Comparison of ENCODE assay signal across 8 cellular contexts in the genomic region with DNA sequence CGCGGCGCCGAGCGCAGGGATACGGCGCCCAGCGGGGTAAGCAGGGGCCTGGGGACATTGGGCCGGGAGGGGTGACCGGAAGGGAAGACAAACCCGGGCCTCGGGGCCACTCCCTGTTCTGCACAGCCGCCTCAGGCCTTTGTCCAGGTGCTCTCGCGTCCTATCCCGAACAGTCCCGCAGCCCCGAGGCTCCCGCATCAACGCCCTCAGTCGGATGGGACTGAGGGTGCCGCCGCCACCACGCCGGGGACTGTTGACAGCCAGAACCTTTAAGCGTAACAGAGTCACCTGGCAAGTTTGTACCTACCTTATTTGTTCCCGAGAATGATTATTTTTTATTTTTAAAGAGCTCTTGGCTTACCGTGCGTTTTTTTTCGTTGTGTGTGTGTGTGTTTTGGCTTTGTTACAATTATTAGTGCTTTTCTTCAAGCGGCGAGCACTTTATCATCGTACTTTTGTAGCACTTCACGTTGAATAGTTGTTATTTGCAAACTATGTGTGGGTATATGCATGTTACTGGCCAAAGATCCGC. TPM values are rescaled to one million over a fixed set of nuclear protein-coding genes. Genes with fewer than 3 reads are reported as not detected.
DNase-seq lines count a peak whose midpoint lies in the region; ATAC-seq and TF ChIP-seq lines count a peak whose summit lies in the region.

No MANE protein-coding gene starts in this region.

- H3K27me3 ChIP-seq in CD8-positive, alpha-beta T cell (ENCODE audit: insufficient read depth, low read length): no peaks in the 10 kb centered on the region
- no peaks in the 10 kb centered on the region for H3K27me3 ChIP-seq in HUES6 (ENCODE audit: control insufficient read depth, insufficient read depth, low read length)

- no peaks in the 10 kb centered on the region for H3K9me3 ChIP-seq in CD8-positive, alpha-beta T cell (ENCODE audit: low read length)
- no peaks in the 10 kb centered on the region for H3K9me3 ChIP-seq in HUES6 (ENCODE audit: control insufficient read depth, insufficient read depth, low read depth, low read length)

- TF ChIP-seq CTCF in CD8-positive, alpha-beta T cell (IDR thresholded peaks at IDR 0.05): no peak

- POLR2A ChIA-PET in CD8-positive, alpha-beta T cell (lab: Charles Lee): interaction anchor here (1.7 kb wide), 1 partner anchor 10 kb away, joined by 6 read pairs; no protein-coding TSS in a partner anchor
- POLR2A ChIA-PET in activated CD4-positive, alpha-beta T cell treated with anti-CD3 and anti-CD28 coated beads, Interleukin-2, amount 10 ng/mL, durations not matched to agents 7 days and 5 days (lab: Charles Lee): no interaction called here

- peak overlapping the region; percentile 86 for H3K27ac ChIP-seq in CD8-positive, alpha-beta T cell (ENCODE audit: low read depth, low read length)
- peak overlapping the region; percentile 90; the same call in 1 of the 2 replicates for H3K27ac ChIP-seq in HUES6 (ENCODE audit: low read depth, low read length)

- peaks cover 44% of the 10 kb centered on the region for H3K36me3 Mint-ChIP-seq in CD8-positive, alpha-beta T cell
- peaks cover 24% of the 10 kb centered on the region for H3K36me3 Mint-ChIP-seq in activated CD4-positive, alpha-beta T cell treated with anti-CD3 and anti-CD28 coated beads, Interleukin-2, amount 10 ng/mL, durations not matched to agents 7 days and 5 days (ENCODE audit: low read depth)

- intact Hi-C loops in CD8-positive, alpha-beta T cell (cut with DNase I, micrococcal nuclease): loop anchor here (1.0 to 10.0 kb wide), 8 partner anchors 66 to 971 kb away; a partner anchor contains a TSS
- intact Hi-C loops in Right ventricle myocardium superior (cut with DNase I): loop anchor here (10.0 kb wide), 1 partner anchor 352 kb away; no protein-coding TSS in a partner anchor
- intact Hi-C loops in sciatic nerve (cut with DNase I): no loop called here

- H3K27me3 Mint-ChIP-seq in CD8-positive, alpha-beta T cell (ENCODE audit: low read depth): no peaks in the 10 kb centered on the region
- H3K27me3 Mint-ChIP-seq in activated CD4-positive, alpha-beta T cell treated with anti-CD3 and anti-CD28 coated beads, Interleukin-2, amount 10 ng/mL, durations not matched to agents 7 days and 5 days: no peaks in the 10 kb centered on the region

- ATAC-seq in CD8-positive, alpha-beta T cell: peak; percentile 22
- ATAC-seq in GM21390 (IDR thresholded peaks at IDR 0.05; ENCODE audit: unreplicated experiment): peak; percentile 34
- ATAC-seq in Right ventricle myocardium superior (ENCODE audit: poor library complexity): peak; percentile 67
- peak; percentile 75 for ATAC-seq in sciatic nerve

- CTCF ChIA-PET in CD8-positive, alpha-beta T cell (lab: Charles Lee): no interaction called here
- CTCF ChIA-PET in activated CD4-positive, alpha-beta T cell treated with anti-CD3 and anti-CD28 coated beads, Interleukin-2, amount 10 ng/mL, durations not matched to agents 7 days and 5 days (lab: Charles Lee): interaction anchor here (0.6 to 1.7 kb wide), 4 partner anchors 10 to 1640 kb away, joined by 3 to 7 read pairs (median 6); no protein-coding TSS in a partner anchor

- H3K4me1 Mint-ChIP-seq in CD8-positive, alpha-beta T cell (ENCODE audit: low read depth): peaks cover 58% of the 10 kb centered on the region
- H3K4me1 Mint-ChIP-seq in activated CD4-positive, alpha-beta T cell treated with anti-CD3 and anti-CD28 coated beads, Interleukin-2, amount 10 ng/mL, durations not matched to agents 7 days and 5 days: peaks cover 62% of the 10 kb centered on the region

- H3K4me3 ChIP-seq in CD8-positive, alpha-beta T cell (ENCODE audit: low read depth, low read length): peak overlapping the region; percentile 96
- peak overlapping the region; percentile 92 for H3K4me3 ChIP-seq in HUES6 (ENCODE audit: low read depth, low read length)

- DNase-seq in CD8-positive, alpha-beta T cell: peak in 1 of 7 experiments; percentile 9
- DNase-seq in activated CD4-positive, alpha-beta T cell treated with anti-CD3 and anti-CD28 coated beads, Interleukin-2, amount 10 ng/mL, durations not matched to agents 7 days and 5 days: no peak
- no peak for DNase-seq in Right ventricle myocardium superior
- no peak for DNase-seq in sciatic nerve (ENCODE audit: low spot score)
- no peak for DNase-seq in iPS-NIHi11 (ENCODE audit: low spot score)
- DNase-seq in NCI-H1436 treated with DMSO at 0.1 percent for 48 hours (lab: John Stamatoyannopoulos, UW): no peak

- H3K27ac Mint-ChIP-seq in CD8-positive, alpha-beta T cell: peak overlapping the region; percentile 80
- peak overlapping the region; percentile 91 for H3K27ac Mint-ChIP-seq in activated CD4-positive, alpha-beta T cell treated with anti-CD3 and anti-CD28 coated beads, Interleukin-2, amount 10 ng/mL, durations not matched to agents 7 days and 5 days

- peak overlapping the region; percentile 90 for H3K9ac ChIP-seq in HUES6 (ENCODE audit: low read length)

- peaks cover 45% of the 10 kb centered on the region for H3K4me1 ChIP-seq in CD8-positive, alpha-beta T cell (ENCODE audit: insufficient read depth, low read length)
- H3K4me1 ChIP-seq in HUES6 (ENCODE audit: control insufficient read depth, insufficient read depth, low read length): peaks cover 14% of the 10 kb centered on the region

- H3K36me3 ChIP-seq in CD8-positive, alpha-beta T cell (ENCODE audit: insufficient read depth, low read length): peaks cover 15% of the 10 kb centered on the region
- peaks cover 27% of the 10 kb centered on the region for H3K36me3 ChIP-seq in HUES6 (ENCODE audit: control insufficient read depth, insufficient read depth, low read length)

- H3K4me3 Mint-ChIP-seq in CD8-positive, alpha-beta T cell: peak overlapping the region; percentile 83
- peak overlapping the region; percentile 88 for H3K4me3 Mint-ChIP-seq in activated CD4-positive, alpha-beta T cell treated with anti-CD3 and anti-CD28 coated beads, Interleukin-2, amount 10 ng/mL, durations not matched to agents 7 days and 5 days

- no peaks in the 10 kb centered on the region for H3K9me3 Mint-ChIP-seq in CD8-positive, alpha-beta T cell
- H3K9me3 Mint-ChIP-seq in activated CD4-positive, alpha-beta T cell treated with anti-CD3 and anti-CD28 coated beads, Interleukin-2, amount 10 ng/mL, durations not matched to agents 7 days and 5 days: no peaks in the 10 kb centered on the region

RNA-seq across cellular contexts. Expression of a gene that starts 0.4 kb away (rescaled TPM):
- total RNA-seq in CD8-positive, alpha-beta T cell: 10 to 100 TPM; 11.6 to 13.4 TPM
- 10 to 100 TPM; 24.7 to 24.9 TPM for total RNA-seq in activated CD4-positive, alpha-beta T cell treated with anti-CD3 and anti-CD28 coated beads, Interleukin-2, amount 10 ng/mL, durations not matched to agents 7 days and 5 days
- total RNA-seq in Right ventricle myocardium superior (60.6 TPM), sciatic nerve (37.4 TPM)

RNA-seq across cellular contexts. Expression of a gene that starts 0.7 kb away (rescaled TPM):
- total RNA-seq in CD8-positive, alpha-beta T cell: 10 to 100 TPM; 46.2 to 46.3 TPM
- 10 to 100 TPM; 29.8 to 30.5 TPM for total RNA-seq in activated CD4-positive, alpha-beta T cell treated with anti-CD3 and anti-CD28 coated beads, Interleukin-2, amount 10 ng/mL, durations not matched to agents 7 days and 5 days
- total RNA-seq in Right ventricle myocardium superior: 14.3 TPM
- total RNA-seq in sciatic nerve: 30.3 TPM

RNA-seq across cellular contexts. Expression of a gene that starts 34.2 kb away (rescaled TPM):
- total RNA-seq in CD8-positive, alpha-beta T cell: 10 to 100 TPM; 10.9 to 11.6 TPM
- total RNA-seq in activated CD4-positive, alpha-beta T cell treated with anti-CD3 and anti-CD28 coated beads, Interleukin-2, amount 10 ng/mL, durations not matched to agents 7 days and 5 days: 1 to 10 TPM; 7.0 to 8.8 TPM
- 5.0 TPM for total RNA-seq in Right ventricle myocardium superior
- total RNA-seq in sciatic nerve: 12.4 TPM

RNA-seq across cellular contexts. Expression of a gene that starts 40.5 kb away (rescaled TPM):
- total RNA-seq in CD8-positive, alpha-beta T cell: 1 to 10 TPM; 6.5 TPM
- total RNA-seq in activated CD4-positive, alpha-beta T cell treated with anti-CD3 and anti-CD28 coated beads, Interleukin-2, amount 10 ng/mL, durations not matched to agents 7 days and 5 days: under 1 TPM; 0.52 to 0.67 TPM
- total RNA-seq in Right ventricle myocardium superior (702 TPM), sciatic nerve (69.1 TPM)

Comparison
In these comparisons a context has a peak if more than half of its experiments do, and no peak if none do; other contexts are left out.
1. ATAC-seq: peak in every context shown above with its lines; median percentile 75 in sciatic nerve; 67 in Right ventricle myocardium superior; 34 in GM21390; 22 in CD8-positive, alpha-beta T cell.